ENCODE assay signal across 1 cellular context in the genomic region with DNA sequence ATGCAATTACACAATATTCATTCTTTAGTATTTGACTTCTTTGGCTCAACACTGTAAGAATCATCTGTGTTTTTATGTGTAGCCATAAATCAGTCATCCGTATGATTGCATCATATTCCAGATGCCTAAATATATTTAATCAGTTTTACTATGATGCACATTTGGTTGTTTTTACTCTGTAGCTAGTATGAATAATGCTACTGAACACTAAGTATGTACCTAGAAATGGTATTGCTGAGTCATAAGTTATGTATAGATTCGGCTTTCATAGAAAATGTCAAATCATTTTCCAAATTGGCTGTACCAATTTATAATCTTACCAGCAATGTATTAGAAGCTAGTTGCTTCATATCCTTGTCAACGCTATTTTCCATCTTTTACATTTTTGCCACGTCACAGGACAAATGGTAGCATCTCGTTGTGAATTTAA.
TF ChIP-seq lines count a peak whose summit lies in the region.

No MANE protein-coding gene starts in this region.

TF ChIP-seq in K562, 482 proteins besides CTCF, POLR2A, EP300 and RAD21 (continued from another document and continues in another):
- TF ChIP-seq, protein P1, sequence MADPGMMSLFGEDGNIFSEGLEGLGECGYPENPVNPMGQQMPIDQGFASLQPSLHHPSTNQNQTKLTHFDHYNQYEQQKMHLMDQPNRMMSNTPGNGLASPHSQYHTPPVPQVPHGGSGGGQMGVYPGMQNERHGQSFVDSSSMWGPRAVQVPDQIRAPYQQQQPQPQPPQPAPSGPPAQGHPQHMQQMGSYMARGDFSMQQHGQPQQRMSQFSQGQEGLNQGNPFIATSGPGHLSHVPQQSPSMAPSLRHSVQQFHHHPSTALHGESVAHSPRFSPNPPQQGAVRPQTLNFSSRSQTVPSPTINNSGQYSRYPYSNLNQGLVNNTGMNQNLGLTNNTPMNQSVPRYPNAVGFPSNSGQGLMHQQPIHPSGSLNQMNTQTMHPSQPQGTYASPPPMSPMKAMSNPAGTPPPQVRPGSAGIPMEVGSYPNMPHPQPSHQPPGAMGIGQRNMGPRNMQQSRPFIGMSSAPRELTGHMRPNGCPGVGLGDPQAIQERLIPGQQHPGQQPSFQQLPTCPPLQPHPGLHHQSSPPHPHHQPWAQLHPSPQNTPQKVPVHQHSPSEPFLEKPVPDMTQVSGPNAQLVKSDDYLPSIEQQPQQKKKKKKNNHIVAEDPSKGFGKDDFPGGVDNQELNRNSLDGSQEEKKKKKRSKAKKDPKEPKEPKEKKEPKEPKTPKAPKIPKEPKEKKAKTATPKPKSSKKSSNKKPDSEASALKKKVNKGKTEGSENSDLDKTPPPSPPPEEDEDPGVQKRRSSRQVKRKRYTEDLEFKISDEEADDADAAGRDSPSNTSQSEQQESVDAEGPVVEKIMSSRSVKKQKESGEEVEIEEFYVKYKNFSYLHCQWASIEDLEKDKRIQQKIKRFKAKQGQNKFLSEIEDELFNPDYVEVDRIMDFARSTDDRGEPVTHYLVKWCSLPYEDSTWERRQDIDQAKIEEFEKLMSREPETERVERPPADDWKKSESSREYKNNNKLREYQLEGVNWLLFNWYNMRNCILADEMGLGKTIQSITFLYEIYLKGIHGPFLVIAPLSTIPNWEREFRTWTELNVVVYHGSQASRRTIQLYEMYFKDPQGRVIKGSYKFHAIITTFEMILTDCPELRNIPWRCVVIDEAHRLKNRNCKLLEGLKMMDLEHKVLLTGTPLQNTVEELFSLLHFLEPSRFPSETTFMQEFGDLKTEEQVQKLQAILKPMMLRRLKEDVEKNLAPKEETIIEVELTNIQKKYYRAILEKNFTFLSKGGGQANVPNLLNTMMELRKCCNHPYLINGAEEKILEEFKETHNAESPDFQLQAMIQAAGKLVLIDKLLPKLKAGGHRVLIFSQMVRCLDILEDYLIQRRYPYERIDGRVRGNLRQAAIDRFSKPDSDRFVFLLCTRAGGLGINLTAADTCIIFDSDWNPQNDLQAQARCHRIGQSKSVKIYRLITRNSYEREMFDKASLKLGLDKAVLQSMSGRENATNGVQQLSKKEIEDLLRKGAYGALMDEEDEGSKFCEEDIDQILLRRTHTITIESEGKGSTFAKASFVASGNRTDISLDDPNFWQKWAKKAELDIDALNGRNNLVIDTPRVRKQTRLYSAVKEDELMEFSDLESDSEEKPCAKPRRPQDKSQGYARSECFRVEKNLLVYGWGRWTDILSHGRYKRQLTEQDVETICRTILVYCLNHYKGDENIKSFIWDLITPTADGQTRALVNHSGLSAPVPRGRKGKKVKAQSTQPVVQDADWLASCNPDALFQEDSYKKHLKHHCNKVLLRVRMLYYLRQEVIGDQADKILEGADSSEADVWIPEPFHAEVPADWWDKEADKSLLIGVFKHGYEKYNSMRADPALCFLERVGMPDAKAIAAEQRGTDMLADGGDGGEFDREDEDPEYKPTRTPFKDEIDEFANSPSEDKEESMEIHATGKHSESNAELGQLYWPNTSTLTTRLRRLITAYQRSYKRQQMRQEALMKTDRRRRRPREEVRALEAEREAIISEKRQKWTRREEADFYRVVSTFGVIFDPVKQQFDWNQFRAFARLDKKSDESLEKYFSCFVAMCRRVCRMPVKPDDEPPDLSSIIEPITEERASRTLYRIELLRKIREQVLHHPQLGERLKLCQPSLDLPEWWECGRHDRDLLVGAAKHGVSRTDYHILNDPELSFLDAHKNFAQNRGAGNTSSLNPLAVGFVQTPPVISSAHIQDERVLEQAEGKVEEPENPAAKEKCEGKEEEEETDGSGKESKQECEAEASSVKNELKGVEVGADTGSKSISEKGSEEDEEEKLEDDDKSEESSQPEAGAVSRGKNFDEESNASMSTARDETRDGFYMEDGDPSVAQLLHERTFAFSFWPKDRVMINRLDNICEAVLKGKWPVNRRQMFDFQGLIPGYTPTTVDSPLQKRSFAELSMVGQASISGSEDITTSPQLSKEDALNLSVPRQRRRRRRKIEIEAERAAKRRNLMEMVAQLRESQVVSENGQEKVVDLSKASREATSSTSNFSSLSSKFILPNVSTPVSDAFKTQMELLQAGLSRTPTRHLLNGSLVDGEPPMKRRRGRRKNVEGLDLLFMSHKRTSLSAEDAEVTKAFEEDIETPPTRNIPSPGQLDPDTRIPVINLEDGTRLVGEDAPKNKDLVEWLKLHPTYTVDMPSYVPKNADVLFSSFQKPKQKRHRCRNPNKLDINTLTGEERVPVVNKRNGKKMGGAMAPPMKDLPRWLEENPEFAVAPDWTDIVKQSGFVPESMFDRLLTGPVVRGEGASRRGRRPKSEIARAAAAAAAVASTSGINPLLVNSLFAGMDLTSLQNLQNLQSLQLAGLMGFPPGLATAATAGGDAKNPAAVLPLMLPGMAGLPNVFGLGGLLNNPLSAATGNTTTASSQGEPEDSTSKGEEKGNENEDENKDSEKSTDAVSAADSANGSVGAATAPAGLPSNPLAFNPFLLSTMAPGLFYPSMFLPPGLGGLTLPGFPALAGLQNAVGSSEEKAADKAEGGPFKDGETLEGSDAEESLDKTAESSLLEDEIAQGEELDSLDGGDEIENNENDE (IDR thresholded peaks at IDR 0.05; ENCODE audit: low read depth, low read length): no peak
- TF ChIP-seq SRF (CRISPR knock-in tag; IDR thresholded peaks at IDR 0.05) (no peak), ETV1 (tag; conservative IDR thresholded peaks at IDR 0.05; ENCODE audit: low read depth) (no peak), MAZ (CRISPR knock-in tag; conservative IDR thresholded peaks at IDR 0.05 in 1 of 2, IDR thresholded peaks at IDR 0.05 in 1 of 2) (no peak), TAF9B (IDR thresholded peaks at IDR 0.05; ENCODE audit: partially characterized antibody) (no peak), PRPF4 (IDR thresholded peaks at IDR 0.05; ENCODE audit: insufficient read depth, low read depth, low read length, poor library complexity, severe bottlenecking) (no peak), ZNF408 (CRISPR knock-in tag; IDR thresholded peaks at IDR 0.05; ENCODE audit: low read depth) (no peak), RBM34 (IDR thresholded peaks at IDR 0.05; ENCODE audit: borderline replicate concordance, insufficient read depth, low read length) (no peak), FOXJ3 (CRISPR knock-in tag; IDR thresholded peaks at IDR 0.05) (no peak), EWSR1 (IDR thresholded peaks at IDR 0.05; ENCODE audit: borderline replicate concordance, low read depth, partially characterized antibody) (no peak), SUPT5H (IDR thresholded peaks at IDR 0.05) (no peak), NFE2L1 (tag; IDR thresholded peaks at IDR 0.05; ENCODE audit: borderline replicate concordance, low read depth) (peak; percentile 51; the same call in 1 of the 2 replicates), DIDO1 (tag; IDR thresholded peaks at IDR 0.05; ENCODE audit: low read depth) (no peak), HLTF (IDR thresholded peaks at IDR 0.05) (no peak), XRCC5 (IDR thresholded peaks at IDR 0.05; ENCODE audit: low read depth, low read length) (no peak), CBX8 (IDR thresholded peaks at IDR 0.05; ENCODE audit: borderline replicate concordance, extremely low read depth, low read depth, low read length, poor library complexity, severe bottlenecking) (no peak), NFE2 (IDR thresholded peaks at IDR 0.05; ENCODE audit: low read depth) (peak; percentile 80), KAT2B (IDR thresholded peaks at IDR 0.05; ENCODE audit: low read depth, low read length) (no peak), MAFK (IDR thresholded peaks at IDR 0.05; ENCODE audit: low read length) (peak; percentile 51; the same call in 1 of the 2 replicates), PCBP1 (IDR thresholded peaks at IDR 0.05; ENCODE audit: low read depth, low read length, poor library complexity, severe bottlenecking) (no peak), POU5F1 (IDR thresholded peaks at IDR 0.05; ENCODE audit: borderline replicate concordance, low read depth, low read length, partially characterized antibody) (no peak), EGR1 (conservative IDR thresholded peaks at IDR 0.05) (no peak), ARHGAP35 (IDR thresholded peaks at IDR 0.05; ENCODE audit: partially characterized antibody) (no peak), RHOXF2B (CRISPR knock-in tag; conservative IDR thresholded peaks at IDR 0.05) (no peak), SMAD4 (CRISPR knock-in tag; conservative IDR thresholded peaks at IDR 0.05) (no peak), FOXA3 (CRISPR knock-in tag; conservative IDR thresholded peaks at IDR 0.05 in 1 of 2, IDR thresholded peaks at IDR 0.05 in 1 of 2) (no peak), ILK (tag; IDR thresholded peaks at IDR 0.05; ENCODE audit: borderline replicate concordance, low read depth) (no peak), RB1 (IDR thresholded peaks at IDR 0.05; ENCODE audit: low read depth) (no peak), MEIS2 (IDR thresholded peaks at IDR 0.05; ENCODE audit: partially characterized antibody) (peak; percentile 92), PHF21A (IDR thresholded peaks at IDR 0.05; ENCODE audit: borderline replicate concordance, low read depth) (no peak), MIER1 (IDR thresholded peaks at IDR 0.05; ENCODE audit: low read depth) (no peak), SAFB2 (IDR thresholded peaks at IDR 0.05; ENCODE audit: borderline replicate concordance, low read depth, low read length, severe bottlenecking) (no peak), HDAC8 (tag; IDR thresholded peaks at IDR 0.05) (no peak)
- TF ChIP-seq, protein P2, sequence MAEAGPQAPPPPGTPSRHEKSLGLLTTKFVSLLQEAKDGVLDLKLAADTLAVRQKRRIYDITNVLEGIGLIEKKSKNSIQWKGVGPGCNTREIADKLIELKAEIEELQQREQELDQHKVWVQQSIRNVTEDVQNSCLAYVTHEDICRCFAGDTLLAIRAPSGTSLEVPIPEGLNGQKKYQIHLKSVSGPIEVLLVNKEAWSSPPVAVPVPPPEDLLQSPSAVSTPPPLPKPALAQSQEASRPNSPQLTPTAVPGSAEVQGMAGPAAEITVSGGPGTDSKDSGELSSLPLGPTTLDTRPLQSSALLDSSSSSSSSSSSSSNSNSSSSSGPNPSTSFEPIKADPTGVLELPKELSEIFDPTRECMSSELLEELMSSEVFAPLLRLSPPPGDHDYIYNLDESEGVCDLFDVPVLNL (CRISPR knock-in tag; IDR thresholded peaks at IDR 0.05; ENCODE audit: low read depth): no peak
- TF ChIP-seq, protein P3, sequence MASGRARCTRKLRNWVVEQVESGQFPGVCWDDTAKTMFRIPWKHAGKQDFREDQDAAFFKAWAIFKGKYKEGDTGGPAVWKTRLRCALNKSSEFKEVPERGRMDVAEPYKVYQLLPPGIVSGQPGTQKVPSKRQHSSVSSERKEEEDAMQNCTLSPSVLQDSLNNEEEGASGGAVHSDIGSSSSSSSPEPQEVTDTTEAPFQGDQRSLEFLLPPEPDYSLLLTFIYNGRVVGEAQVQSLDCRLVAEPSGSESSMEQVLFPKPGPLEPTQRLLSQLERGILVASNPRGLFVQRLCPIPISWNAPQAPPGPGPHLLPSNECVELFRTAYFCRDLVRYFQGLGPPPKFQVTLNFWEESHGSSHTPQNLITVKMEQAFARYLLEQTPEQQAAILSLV (tag; IDR thresholded peaks at IDR 0.05): peak; percentile 68; the same call in 1 of the 2 replicates
- TF ChIP-seq, protein P4, sequence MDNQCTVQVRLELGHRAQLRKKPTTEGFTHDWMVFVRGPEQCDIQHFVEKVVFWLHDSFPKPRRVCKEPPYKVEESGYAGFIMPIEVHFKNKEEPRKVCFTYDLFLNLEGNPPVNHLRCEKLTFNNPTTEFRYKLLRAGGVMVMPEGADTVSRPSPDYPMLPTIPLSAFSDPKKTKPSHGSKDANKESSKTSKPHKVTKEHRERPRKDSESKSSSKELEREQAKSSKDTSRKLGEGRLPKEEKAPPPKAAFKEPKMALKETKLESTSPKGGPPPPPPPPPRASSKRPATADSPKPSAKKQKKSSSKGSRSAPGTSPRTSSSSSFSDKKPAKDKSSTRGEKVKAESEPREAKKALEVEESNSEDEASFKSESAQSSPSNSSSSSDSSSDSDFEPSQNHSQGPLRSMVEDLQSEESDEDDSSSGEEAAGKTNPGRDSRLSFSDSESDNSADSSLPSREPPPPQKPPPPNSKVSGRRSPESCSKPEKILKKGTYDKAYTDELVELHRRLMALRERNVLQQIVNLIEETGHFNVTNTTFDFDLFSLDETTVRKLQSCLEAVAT (IDR thresholded peaks at IDR 0.05): no peak
- TF ChIP-seq, protein P5, sequence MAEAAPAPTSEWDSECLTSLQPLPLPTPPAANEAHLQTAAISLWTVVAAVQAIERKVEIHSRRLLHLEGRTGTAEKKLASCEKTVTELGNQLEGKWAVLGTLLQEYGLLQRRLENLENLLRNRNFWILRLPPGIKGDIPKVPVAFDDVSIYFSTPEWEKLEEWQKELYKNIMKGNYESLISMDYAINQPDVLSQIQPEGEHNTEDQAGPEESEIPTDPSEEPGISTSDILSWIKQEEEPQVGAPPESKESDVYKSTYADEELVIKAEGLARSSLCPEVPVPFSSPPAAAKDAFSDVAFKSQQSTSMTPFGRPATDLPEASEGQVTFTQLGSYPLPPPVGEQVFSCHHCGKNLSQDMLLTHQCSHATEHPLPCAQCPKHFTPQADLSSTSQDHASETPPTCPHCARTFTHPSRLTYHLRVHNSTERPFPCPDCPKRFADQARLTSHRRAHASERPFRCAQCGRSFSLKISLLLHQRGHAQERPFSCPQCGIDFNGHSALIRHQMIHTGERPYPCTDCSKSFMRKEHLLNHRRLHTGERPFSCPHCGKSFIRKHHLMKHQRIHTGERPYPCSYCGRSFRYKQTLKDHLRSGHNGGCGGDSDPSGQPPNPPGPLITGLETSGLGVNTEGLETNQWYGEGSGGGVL (CRISPR knock-in tag; IDR thresholded peaks at IDR 0.05): no peak
- TF ChIP-seq, protein P6, sequence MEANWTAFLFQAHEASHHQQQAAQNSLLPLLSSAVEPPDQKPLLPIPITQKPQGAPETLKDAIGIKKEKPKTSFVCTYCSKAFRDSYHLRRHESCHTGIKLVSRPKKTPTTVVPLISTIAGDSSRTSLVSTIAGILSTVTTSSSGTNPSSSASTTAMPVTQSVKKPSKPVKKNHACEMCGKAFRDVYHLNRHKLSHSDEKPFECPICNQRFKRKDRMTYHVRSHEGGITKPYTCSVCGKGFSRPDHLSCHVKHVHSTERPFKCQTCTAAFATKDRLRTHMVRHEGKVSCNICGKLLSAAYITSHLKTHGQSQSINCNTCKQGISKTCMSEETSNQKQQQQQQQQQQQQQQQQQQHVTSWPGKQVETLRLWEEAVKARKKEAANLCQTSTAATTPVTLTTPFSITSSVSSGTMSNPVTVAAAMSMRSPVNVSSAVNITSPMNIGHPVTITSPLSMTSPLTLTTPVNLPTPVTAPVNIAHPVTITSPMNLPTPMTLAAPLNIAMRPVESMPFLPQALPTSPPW (CRISPR knock-in tag; IDR thresholded peaks at IDR 0.05): no peak
- TF ChIP-seq, protein P7, sequence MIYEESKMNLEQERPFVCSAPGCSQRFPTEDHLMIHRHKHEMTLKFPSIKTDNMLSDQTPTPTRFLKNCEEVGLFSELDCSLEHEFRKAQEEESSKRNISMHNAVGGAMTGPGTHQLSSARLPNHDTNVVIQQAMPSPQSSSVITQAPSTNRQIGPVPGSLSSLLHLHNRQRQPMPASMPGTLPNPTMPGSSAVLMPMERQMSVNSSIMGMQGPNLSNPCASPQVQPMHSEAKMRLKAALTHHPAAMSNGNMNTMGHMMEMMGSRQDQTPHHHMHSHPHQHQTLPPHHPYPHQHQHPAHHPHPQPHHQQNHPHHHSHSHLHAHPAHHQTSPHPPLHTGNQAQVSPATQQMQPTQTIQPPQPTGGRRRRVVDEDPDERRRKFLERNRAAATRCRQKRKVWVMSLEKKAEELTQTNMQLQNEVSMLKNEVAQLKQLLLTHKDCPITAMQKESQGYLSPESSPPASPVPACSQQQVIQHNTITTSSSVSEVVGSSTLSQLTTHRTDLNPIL (CRISPR knock-in tag; IDR thresholded peaks at IDR 0.05): no peak
- TF ChIP-seq, protein P8, sequence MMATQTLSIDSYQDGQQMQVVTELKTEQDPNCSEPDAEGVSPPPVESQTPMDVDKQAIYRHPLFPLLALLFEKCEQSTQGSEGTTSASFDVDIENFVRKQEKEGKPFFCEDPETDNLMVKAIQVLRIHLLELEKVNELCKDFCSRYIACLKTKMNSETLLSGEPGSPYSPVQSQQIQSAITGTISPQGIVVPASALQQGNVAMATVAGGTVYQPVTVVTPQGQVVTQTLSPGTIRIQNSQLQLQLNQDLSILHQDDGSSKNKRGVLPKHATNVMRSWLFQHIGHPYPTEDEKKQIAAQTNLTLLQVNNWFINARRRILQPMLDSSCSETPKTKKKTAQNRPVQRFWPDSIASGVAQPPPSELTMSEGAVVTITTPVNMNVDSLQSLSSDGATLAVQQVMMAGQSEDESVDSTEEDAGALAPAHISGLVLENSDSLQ (IDR thresholded peaks at IDR 0.05): peak; percentile 77
